Comparison of ENCODE assay signal across 8 cellular contexts in the genomic region with DNA sequence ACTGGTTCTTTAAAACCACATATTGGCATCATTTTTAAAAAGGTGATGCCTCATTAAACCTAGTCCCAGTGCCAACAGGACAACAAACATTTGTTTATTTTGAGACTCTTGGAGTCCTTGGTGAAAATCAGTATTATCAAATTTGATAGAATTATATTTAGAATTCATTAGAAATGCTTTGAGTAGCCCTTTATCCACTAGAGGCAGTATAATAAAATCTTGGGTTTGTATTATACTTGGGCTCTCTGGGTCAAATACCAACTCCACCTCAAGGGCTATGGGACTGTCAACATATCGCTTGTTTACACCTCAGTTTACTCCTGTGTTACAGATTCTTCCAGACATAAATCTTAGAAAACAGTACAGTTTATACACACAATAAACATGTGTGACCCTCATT.
DNase-seq lines count a peak whose midpoint lies in the region; ATAC-seq and TF ChIP-seq lines count a peak whose summit lies in the region.

No MANE protein-coding gene starts in this region.

- peaks cover 0 to 3% (median 0%) of the 10 kb centered on the region in 12 donors for H3K4me1 ChIP-seq in heart left ventricle
- H3K4me1 ChIP-seq in upper lobe of right lung = no peaks in the 10 kb centered on the region

- no peaks in the 10 kb centered on the region for H3K36me3 ChIP-seq in heart left ventricle
- H3K36me3 ChIP-seq in upper lobe of right lung = no peaks in the 10 kb centered on the region

- H3K4me3 ChIP-seq in heart left ventricle (no peak overlapping the region), dorsolateral prefrontal cortex (no peak overlapping the region), upper lobe of right lung (no peak overlapping the region)

- intact Hi-C loops in heart left ventricle (cut with DNase I) = loop anchor here (2.0 to 10.0 kb wide), 9 partner anchors 535 to 1048 kb away; a partner anchor contains a TSS
- intact Hi-C loops in left ventricle myocardium superior (cut with micrococcal nuclease) = no loop called here
- intact Hi-C loops in dorsolateral prefrontal cortex (cut with DNase I) = loop anchor here (2.0 to 10.0 kb wide), 5 partner anchors 538 to 1048 kb away; a partner anchor contains a TSS
- intact Hi-C loops in upper lobe of right lung (cut with DNase I) = no loop called here

- no peaks in the 10 kb centered on the region for H3K9me3 Mint-ChIP-seq in effector memory CD8-positive, alpha-beta T cell

- peaks cover 0 to 2% (median 0%) of the 10 kb centered on the region in 9 donors for H3K27me3 ChIP-seq in heart left ventricle
- no peaks in the 10 kb centered on the region for H3K27me3 ChIP-seq in dorsolateral prefrontal cortex
- no peaks in the 10 kb centered on the region for H3K27me3 ChIP-seq in upper lobe of right lung

- DNase-seq in heart left ventricle (no peak), left ventricle myocardium superior (no peak), Kasumi-1 (lab: John Stamatoyannopoulos, UW) (peak; percentile 3 to 34), dorsolateral prefrontal cortex (no peak), upper lobe of right lung (no peak), NCI-H146 (lab: John Stamatoyannopoulos, UW) (no peak)
- DNase-seq in effector memory CD8-positive, alpha-beta T cell = no peak
- DNase-seq in activated effector memory CD4-positive, alpha-beta T cell treated with anti-CD3 and anti-CD28 coated beads, Interleukin-2, amount 50 U/mL, for 16 hours = no peak

- H3K4me3 Mint-ChIP-seq in effector memory CD8-positive, alpha-beta T cell = no peak overlapping the region

- H3K27ac ChIP-seq in heart left ventricle (no peak overlapping the region), dorsolateral prefrontal cortex (no peak overlapping the region), upper lobe of right lung (no peak overlapping the region)

- peak in 10 of 12 donors; percentile 7 to 38 (median 19) for TF ChIP-seq CTCF in heart left ventricle (IDR thresholded peaks at IDR 0.05)
- TF ChIP-seq CTCF in dorsolateral prefrontal cortex (IDR thresholded peaks at IDR 0.05 in 54 of 56, conservative IDR thresholded peaks at IDR 0.05 in 2 of 56; ENCODE audit: low read depth in 1 of 56, partially characterized antibody in 56 of 56) = peak in 52 of 56 donors; percentile 14 to 58 (median 39)
- peak; percentile 35 for TF ChIP-seq CTCF in upper lobe of right lung (IDR thresholded peaks at IDR 0.05)

- H3K27me3 Mint-ChIP-seq in effector memory CD8-positive, alpha-beta T cell = no peaks in the 10 kb centered on the region

- WGBS in heart left ventricle, 4 donors = 68 to 95% (median 78%) methylated on average over 1 of the region's 1 CpG

- no peak for ATAC-seq in heart left ventricle
- no peak for ATAC-seq in left ventricle myocardium superior
- ATAC-seq in upper lobe of right lung = no peak
- no peak for ATAC-seq in effector memory CD8-positive, alpha-beta T cell (replicated peaks)

- H3K36me3 Mint-ChIP-seq in effector memory CD8-positive, alpha-beta T cell (ENCODE audit: insufficient read depth) = peaks cover 5% of the 10 kb centered on the region

- H3K9me3 ChIP-seq in heart left ventricle = no peaks in the 10 kb centered on the region
- no peaks in the 10 kb centered on the region for H3K9me3 ChIP-seq in upper lobe of right lung

- H3K27ac Mint-ChIP-seq in effector memory CD8-positive, alpha-beta T cell = no peak overlapping the region

- H3K4me1 Mint-ChIP-seq in effector memory CD8-positive, alpha-beta T cell (ENCODE audit: low read depth in 2 of 2) = no peaks in the 10 kb centered on the region

- TF ChIP-seq POLR2A in heart left ventricle (IDR thresholded peaks at IDR 0.05) = no peak

Comparison
In these comparisons a context has a peak if more than half of its experiments do, and no peak if none do; other contexts are left out.
1. intact Hi-C loops: an anchor here in heart left ventricle (2.0 to 10.0 kb wide) and dorsolateral prefrontal cortex (2.0 to 10.0 kb wide); none called in left ventricle myocardium superior and upper lobe of right lung.
2. DNase-seq: peak in Kasumi-1 (2 of 2); none in heart left ventricle (0 of 5), left ventricle myocardium superior (single experiment), dorsolateral prefrontal cortex (0 of 10), upper lobe of right lung (single experiment), effector memory CD8-positive, alpha-beta T cell (0 of 3), NCI-H146 (single experiment) and activated effector memory CD4-positive, alpha-beta T cell treated with anti-CD3 and anti-CD28 coated beads, Interleukin-2, amount 50 U/mL, for 16 hours (single experiment).
3. Peak in every context shown above with its lines, with median percentiles within 50 percentile points of each other: CTCF ChIP-seq.